Comparison of ENCODE assay signal across 16 cellular contexts in the genomic region with DNA sequence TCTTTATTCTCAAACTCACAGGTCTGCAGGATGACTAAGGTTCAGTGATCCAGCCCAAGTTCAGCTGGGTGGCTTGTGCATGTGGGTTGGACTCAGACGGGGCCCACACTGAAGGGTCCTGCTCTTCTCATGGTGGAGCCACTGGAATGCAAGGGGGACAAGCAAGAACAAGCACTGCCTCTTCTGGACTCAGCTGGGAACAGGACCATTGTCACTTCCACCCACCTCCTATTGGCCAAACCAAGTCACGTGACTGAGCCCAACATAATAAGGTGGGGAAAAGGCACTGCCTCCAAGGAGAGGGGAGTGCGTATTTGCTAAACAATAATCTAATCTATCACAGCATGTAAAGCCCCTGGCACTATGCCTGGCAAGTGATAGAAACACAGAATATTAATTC.
"Had no signal": no experiment of that assay in that cellular context is flagged by ENCODE, and none has a peak within 500 bp of the region (broad histone marks: within the 10 kb centered on the region; RNA-seq: fewer than 3 reads in every experiment).

No MANE protein-coding gene starts in this region.

- H3K27ac Mint-ChIP-seq: activated CD8-positive, alpha-beta memory T cell treated with anti-CD3 and anti-CD28 coated beads, Interleukin-2, amount 10 ng/mL, durations not matched to agents 7 days and 5 days; activated naive CD4-positive, alpha-beta T cell treated with anti-CD3 and anti-CD28 coated beads, Interleukin-2, amount 50 U/mL, for 72 hours; naive thymus-derived CD4-positive, alpha-beta T cell; progenitor cell of endocrine pancreas; stimulated activated effector memory CD8-positive, alpha-beta T cell treated with anti-CD3 and anti-CD28 coated beads, Interleukin-12 subunit alpha, Interleukin-12 subunit beta, amount 100 ng/mL, for 72 hours had no signal

- H3K36me3 Mint-ChIP-seq: activated CD8-positive, alpha-beta memory T cell treated with anti-CD3 and anti-CD28 coated beads, Interleukin-2, amount 10 ng/mL, durations not matched to agents 7 days and 5 days; activated naive CD4-positive, alpha-beta T cell treated with anti-CD3 and anti-CD28 coated beads, Interleukin-2, amount 50 U/mL, for 72 hours; naive thymus-derived CD4-positive, alpha-beta T cell; stimulated activated effector memory CD8-positive, alpha-beta T cell treated with anti-CD3 and anti-CD28 coated beads, Interleukin-12 subunit alpha, Interleukin-12 subunit beta, amount 100 ng/mL, for 72 hours had no signal

- H3K4me1 Mint-ChIP-seq: activated CD8-positive, alpha-beta memory T cell treated with anti-CD3 and anti-CD28 coated beads, Interleukin-2, amount 10 ng/mL, durations not matched to agents 7 days and 5 days; naive thymus-derived CD4-positive, alpha-beta T cell; stimulated activated effector memory CD8-positive, alpha-beta T cell treated with anti-CD3 and anti-CD28 coated beads, Interleukin-12 subunit alpha, Interleukin-12 subunit beta, amount 100 ng/mL, for 72 hours had no signal

- H3K4me3 Mint-ChIP-seq: activated CD8-positive, alpha-beta memory T cell treated with anti-CD3 and anti-CD28 coated beads, Interleukin-2, amount 10 ng/mL, durations not matched to agents 7 days and 5 days; activated T-cell treated with anti-CD3 and anti-CD28 coated beads, Interleukin-2, amount 50 U/mL, for 4 hours; naive thymus-derived CD4-positive, alpha-beta T cell; stimulated activated effector memory CD8-positive, alpha-beta T cell treated with anti-CD3 and anti-CD28 coated beads, Interleukin-12 subunit alpha, Interleukin-12 subunit beta, amount 100 ng/mL, for 72 hours had no signal

- ATAC-seq: activated CD8-positive, alpha-beta memory T cell treated with anti-CD3 and anti-CD28 coated beads, Interleukin-2, amount 10 ng/mL, durations not matched to agents 7 days and 5 days; activated naive CD4-positive, alpha-beta T cell treated with anti-CD3 and anti-CD28 coated beads, Interleukin-2, amount 50 U/mL, for 72 hours; activated T-cell treated with anti-CD3 and anti-CD28 coated beads, Interleukin-2, amount 50 U/mL, for 4 hours; lower lobe of right lung; naive thymus-derived CD4-positive, alpha-beta T cell; right cardiac atrium; stimulated activated effector memory CD8-positive, alpha-beta T cell treated with anti-CD3 and anti-CD28 coated beads, Interleukin-12 subunit alpha, Interleukin-12 subunit beta, amount 100 ng/mL, for 72 hours had no signal

- H3K9me3 Mint-ChIP-seq: activated naive CD4-positive, alpha-beta T cell treated with anti-CD3 and anti-CD28 coated beads, Interleukin-2, amount 50 U/mL, for 72 hours; activated T-cell treated with anti-CD3 and anti-CD28 coated beads, Interleukin-2, amount 50 U/mL, for 4 hours; stimulated activated effector memory CD8-positive, alpha-beta T cell treated with anti-CD3 and anti-CD28 coated beads, Interleukin-12 subunit alpha, Interleukin-12 subunit beta, amount 100 ng/mL, for 72 hours had no signal

- DNase-seq: activated CD4-positive, alpha-beta T cell treated with anti-CD3 and anti-CD28 coated beads for 1 hour; activated CD4-positive, alpha-beta T cell treated with anti-CD3 and anti-CD28 coated beads, Interleukin-2, amount 50 U/mL, for 48 hours; activated CD8-positive, alpha-beta memory T cell treated with anti-CD3 and anti-CD28 coated beads, Interleukin-2, amount 10 ng/mL, durations not matched to agents 7 days and 5 days; activated effector memory CD4-positive, alpha-beta T cell treated with anti-CD3 and anti-CD28 coated beads, Interleukin-2, amount 50 U/mL, for 16 hours; activated T-cell treated with anti-CD3 and anti-CD28 coated beads, Interleukin-2, amount 50 U/mL, for 4 hours; amniotic stem cell; brain microvascular endothelial cell; effector memory CD4-positive, alpha-beta T cell; hippocampal formation; lower lobe of right lung; naive thymus-derived CD4-positive, alpha-beta T cell; right cardiac atrium; thyroid gland had no signal
